In genomic region chr13:102856603-102857002, GRCh38 we compare ENCODE assay signal across 20 cellular contexts. TPM values are rescaled to one million over a fixed set of nuclear protein-coding genes. Genes with fewer than 3 reads are reported as not detected.
DNase-seq lines count a peak whose midpoint lies in the region; ATAC-seq, FAIRE-seq and TF ChIP-seq lines count a peak whose summit lies in the region.
"Had no signal": no experiment of that assay in that cellular context is flagged by ENCODE, and none has a peak within 500 bp of the region (broad histone marks: within the 10 kb centered on the region; RNA-seq: fewer than 3 reads in every experiment).

No MANE protein-coding gene starts in this region.

- no peaks in the 10 kb centered on the region for H3K79me2 ChIP-seq in ACC112 (ENCODE audit: control insufficient read depth, insufficient read depth, low read length, unreplicated experiment)
- peaks cover 78% of the 10 kb centered on the region for H3K79me2 ChIP-seq in GM23248 (ENCODE audit: insufficient read depth)

- ATAC-seq in left colon (peak; percentile 61), HG02870 (IDR thresholded peaks at IDR 0.05; ENCODE audit: unreplicated experiment) (no peak), foreskin keratinocyte (no peak), GM21526 (IDR thresholded peaks at IDR 0.05; ENCODE audit: low FRiP score, unreplicated experiment) (no peak)

- H3K9me3 ChIP-seq in GM23248 (ENCODE audit: low read depth) = no peaks in the 10 kb centered on the region

- in situ Hi-C loops in GM23248 (cut with MboI) = no loop called here

- peaks cover 36% of the 10 kb centered on the region for H3K36me3 ChIP-seq in ACC112 (ENCODE audit: insufficient read depth, low read length)
- H3K36me3 ChIP-seq in GM23248 (ENCODE audit: low read depth) = peaks cover 76% of the 10 kb centered on the region
- H3K36me3 ChIP-seq in bronchial epithelial cell (ENCODE audit: control insufficient read depth, insufficient read depth, low read length) = peaks cover 14% of the 10 kb centered on the region

- WGBS in GM23248 (ENCODE audit: low coverage in 1 of 2, low lambda C conversion rate in 2 of 2, missing lambda C conversion rate in 2 of 2), 2 experiments = 22 to 26% methylated on average over 5 of the region's 5 CpGs

- no peaks in the 10 kb centered on the region for H3K27me3 ChIP-seq in ACC112 (ENCODE audit: insufficient read depth, low read length)
- no peaks in the 10 kb centered on the region for H3K27me3 ChIP-seq in GM23248 (replicated peaks; ENCODE audit: insufficient read depth)
- H3K27me3 ChIP-seq in bronchial epithelial cell (ENCODE audit: control insufficient read depth, insufficient read depth, low read length) = no peaks in the 10 kb centered on the region
- H3K27me3 ChIP-seq in foreskin keratinocyte = no peaks in the 10 kb centered on the region
- H3K27me3 ChIP-seq: hepatocyte had no signal

- peaks cover 14% of the 10 kb centered on the region for H3F3A ChIP-seq in GM23248 (ENCODE audit: insufficient read depth)

- FAIRE-seq in bronchial epithelial cell (lab: Jason Lieb, UNC) = no peak
- FAIRE-seq: GM18507, kidney had no signal

- peaks cover 10% of the 10 kb centered on the region for H3K4me1 ChIP-seq in ACC112 (ENCODE audit: control insufficient read depth, insufficient read depth, low read length, unreplicated experiment)
- peaks cover 10% of the 10 kb centered on the region; the same call in 1 of the 2 replicates for H3K4me1 ChIP-seq in GM23248 (ENCODE audit: insufficient read depth)
- no peaks in the 10 kb centered on the region for H3K4me1 ChIP-seq in foreskin keratinocyte

- intact Hi-C loops in left colon (cut with DNase I, micrococcal nuclease) = no loop called here

- TF ChIP-seq CTCF in bronchial epithelial cell (IDR thresholded peaks at IDR 0.05; ENCODE audit: insufficient read depth, low read length, severe bottlenecking) = no peak
- no peak for TF ChIP-seq CTCF in foreskin keratinocyte (conservative IDR thresholded peaks at IDR 0.05)

- peak overlapping the region; percentile 36 for H3K9ac ChIP-seq in GM23248

- DNase-seq in GM23248 (peak; percentile 71), bronchial epithelial cell (ENCODE audit: low read depth) (peak; percentile 16), left colon (peak in 1 of 2 donors; percentile 37), foreskin keratinocyte (no peak), NCI-H345 (lab: John Stamatoyannopoulos, UW) (no peak)
- DNase-seq: activated CD8-positive, alpha-beta memory T cell treated with anti-CD3 and anti-CD28 coated beads for 24 hours; amniotic stem cell; KBM-7; kidney; NCI-H146; NCI-H510A had no signal

- H3K4me3 ChIP-seq in ACC112 (ENCODE audit: low read depth, low read length) (no peak overlapping the region), GM23248 (no peak overlapping the region), bronchial epithelial cell (ENCODE audit: low read depth, low read length) (no peak overlapping the region)
- H3K4me3 ChIP-seq: coronary artery, hepatocyte had no signal

- 0 out of 2 replicates have a peak, but pooled peaks cover 2% of the 10 kb centered on the region for H4K20me1 ChIP-seq in GM23248 (ENCODE audit: insufficient read depth)

- no peak overlapping the region for H2AFZ ChIP-seq in ACC112 (ENCODE audit: low read length, unreplicated experiment)
- no peak overlapping the region for H2AFZ ChIP-seq in GM23248
- H2AFZ ChIP-seq: hepatocyte had no signal

- 0 out of 2 replicates have a peak overlapping the region, but pooled peaks have one; percentile 6 for H3K27ac ChIP-seq in ACC112 (ENCODE audit: low read depth, low read length)
- H3K27ac ChIP-seq in GM23248 = peak overlapping the region; percentile 30
- no peak overlapping the region for H3K27ac ChIP-seq in foreskin keratinocyte
- H3K27ac ChIP-seq: coronary artery, epithelial cell of prostate, hepatocyte, VCaP had no signal

- no peaks in the 10 kb centered on the region for H3K9me2 ChIP-seq in GM23248 (ENCODE audit: insufficient read depth)

- H3K4me2 ChIP-seq in GM23248 (ENCODE audit: unreplicated experiment) = no peak overlapping the region
- H3K4me2 ChIP-seq: hepatocyte had no signal

RNA-seq across cellular contexts. Expression of gene ERCC5, which starts 10.8 kb away (rescaled TPM):
- 78.5 and 103 TPM in 2 replicates for total RNA-seq in GM23248 (2014; rRNA removed; shearing (Covaris generic))
- polyA plus RNA-seq in GM23248 (2016; fragmentation: Nextera tagmentation; extraction: Ambion mirVana) (44.6 and 49.2 TPM in 2 replicates), foreskin keratinocyte (39.5 and 41.4 TPM in 2 replicates)
- total RNA-seq in bronchial epithelial cell (41.3 and 44.9 TPM in 2 replicates), left colon (10 to 100 TPM; 54.1 to 66.1 TPM), foreskin keratinocyte (65.3 and 65.4 TPM in 2 replicates)

RNA-seq across cellular contexts. Expression of gene BIVM, which starts 57.7 kb away (rescaled TPM):
- 24.1 and 35.7 TPM in 2 replicates for total RNA-seq in GM23248 (2014; rRNA removed; shearing (Covaris generic))
- 22.9 and 25.8 TPM in 2 replicates for polyA plus RNA-seq in GM23248 (2016; fragmentation: Nextera tagmentation; extraction: Ambion mirVana)
- total RNA-seq in bronchial epithelial cell = 7.9 and 11.1 TPM in 2 replicates
- 10 to 100 TPM; 14.9 to 15.1 TPM for total RNA-seq in left colon
- 18.7 and 23.0 TPM in 2 replicates for total RNA-seq in foreskin keratinocyte
- 9.8 and 10.0 TPM in 2 replicates for polyA plus RNA-seq in foreskin keratinocyte
- total RNA-seq: OCI-LY7 had no signal

RNA-seq across cellular contexts. Expression of gene POGLUT2, which starts 57.8 kb away (rescaled TPM):
- 26.0 and 26.7 TPM in 2 replicates for total RNA-seq in GM23248 (2014; rRNA removed; shearing (Covaris generic))
- polyA plus RNA-seq in GM23248 (2016; fragmentation: Nextera tagmentation; extraction: Ambion mirVana) = 26.4 and 27.7 TPM in 2 replicates
- total RNA-seq in bronchial epithelial cell = 4.0 and 6.1 TPM in 2 replicates
- total RNA-seq in left colon = 1 to 10 TPM in 1 of 2 donors, under 1 TPM in 1; 0.79 to 1.1 TPM
- total RNA-seq in foreskin keratinocyte = 12.5 and 14.1 TPM in 2 replicates
- 9.1 and 10.3 TPM in 2 replicates for polyA plus RNA-seq in foreskin keratinocyte
- total RNA-seq: OCI-LY7 had no signal

Comparison
In these comparisons a context has a peak if more than half of its experiments do, and no peak if none do; other contexts are left out.
1. DNase-seq: peak in GM23248 (single experiment) and bronchial epithelial cell (single experiment); none in foreskin keratinocyte (0 of 2) and NCI-H345 (single experiment).